Comparison of ENCODE assay signal across 17 cellular contexts in genomic region chr9:8917978-8918739, GRCh38.
DNase-seq lines count a peak whose midpoint lies in the region; TF ChIP-seq lines count a peak whose summit lies in the region.
"Had no signal": no experiment of that assay in that cellular context is flagged by ENCODE, and none has a peak within 500 bp of the region (broad histone marks: within the 10 kb centered on the region; RNA-seq: fewer than 3 reads in every experiment).

No MANE protein-coding gene starts in this region.

- TF ChIP-seq CTCF in endothelial cell (IDR thresholded peaks at IDR 0.05; ENCODE audit: unreplicated experiment): no peak

- H3K36me3 Mint-ChIP-seq in endothelial cell (ENCODE audit: low read depth, unreplicated experiment): no peaks in the 10 kb centered on the region
- H3K36me3 Mint-ChIP-seq: activated naive CD4-positive, alpha-beta T cell treated with anti-CD3 and anti-CD28 coated beads, Interleukin-2, amount 50 U/mL, for 72 hours; CD4-positive, CD25-positive, alpha-beta regulatory T cell had no signal

- H3K4me1 Mint-ChIP-seq in endothelial cell (ENCODE audit: unreplicated experiment): no peaks in the 10 kb centered on the region
- H3K4me1 Mint-ChIP-seq: activated B cell treated with CpG ODN at 0.5 μM for 24 hours; CD4-positive, CD25-positive, alpha-beta regulatory T cell had no signal

- in situ Hi-C loops in G401 (cut with HindIII; ENCODE audit: low sequenced_read_pairs): no loop called here

- no peak overlapping the region for H3K4me3 Mint-ChIP-seq in endothelial cell (ENCODE audit: unreplicated experiment)
- H3K4me3 Mint-ChIP-seq: activated B cell treated with CpG ODN at 0.5 μM for 24 hours; activated T-cell treated with anti-CD3 and anti-CD28 coated beads, Interleukin-2, amount 50 U/mL, for 72 hours; CD4-positive, CD25-positive, alpha-beta regulatory T cell had no signal

- no peaks in the 10 kb centered on the region for H3K9me3 Mint-ChIP-seq in endothelial cell (ENCODE audit: unreplicated experiment)
- H3K9me3 Mint-ChIP-seq: activated B cell treated with CpG ODN at 0.5 μM for 24 hours had no signal

- DNase-seq in DMS53 treated with DMSO at 0.1 percent for 48 hours (lab: John Stamatoyannopoulos, UW; ENCODE audit: unreplicated experiment) (peak; percentile 65), NCI-H128 (lab: John Stamatoyannopoulos, UW; ENCODE audit: unreplicated experiment) (peak; percentile 78), NCI-H2171 treated with DMSO at 0.1 percent for 48 hours (lab: John Stamatoyannopoulos, UW) (peak; percentile 78), RPMI8226 (peak; percentile 72), G401 (ENCODE audit: low spot score) (no peak), cerebellar cortex (ENCODE audit: low spot score) (no peak), endothelial cell (ENCODE audit: low spot score) (no peak), AG08396 (ENCODE audit: low spot score) (no peak)
- DNase-seq: activated B cell treated with CpG ODN at 0.5 μM for 24 hours; activated T-cell treated with anti-CD3 and anti-CD28 coated beads, Interleukin-2, amount 50 U/mL, for 72 hours; CD4-positive, CD25-positive, alpha-beta regulatory T cell; heart left ventricle; left ventricle myocardium inferior; retina; stimulated activated CD4-positive, alpha-beta T cell treated with anti-CD3 and anti-CD28 coated beads, Interleukin-12 subunit alpha, Interleukin-12 subunit beta, amount 100 ng/mL, for 4 hours; substantia nigra had no signal

- peaks cover 1% of the 10 kb centered on the region for H3K27me3 Mint-ChIP-seq in endothelial cell (ENCODE audit: unreplicated experiment)
- H3K27me3 Mint-ChIP-seq: activated B cell treated with CpG ODN at 0.5 μM for 24 hours; CD4-positive, CD25-positive, alpha-beta regulatory T cell had no signal

- no peak overlapping the region for H3K27ac Mint-ChIP-seq in endothelial cell (ENCODE audit: unreplicated experiment)
- H3K27ac Mint-ChIP-seq: activated B cell treated with CpG ODN at 0.5 μM for 24 hours; activated naive CD4-positive, alpha-beta T cell treated with anti-CD3 and anti-CD28 coated beads, Interleukin-2, amount 50 U/mL, for 72 hours; activated T-cell treated with anti-CD3 and anti-CD28 coated beads, Interleukin-2, amount 50 U/mL, for 72 hours; CD4-positive, CD25-positive, alpha-beta regulatory T cell had no signal

Comparison
In these comparisons a context has a peak if more than half of its experiments do, and no peak if none do; other contexts are left out.
1. DNase-seq: peak in DMS53 treated with DMSO at 0.1 percent for 48 hours (single experiment), NCI-H128 (single experiment), NCI-H2171 treated with DMSO at 0.1 percent for 48 hours (single experiment) and RPMI8226 (single experiment); none in G401 (single experiment), cerebellar cortex (single experiment), endothelial cell (single experiment) and AG08396 (single experiment).